ENCODE assay signal across 1 cellular context in the genomic region with DNA sequence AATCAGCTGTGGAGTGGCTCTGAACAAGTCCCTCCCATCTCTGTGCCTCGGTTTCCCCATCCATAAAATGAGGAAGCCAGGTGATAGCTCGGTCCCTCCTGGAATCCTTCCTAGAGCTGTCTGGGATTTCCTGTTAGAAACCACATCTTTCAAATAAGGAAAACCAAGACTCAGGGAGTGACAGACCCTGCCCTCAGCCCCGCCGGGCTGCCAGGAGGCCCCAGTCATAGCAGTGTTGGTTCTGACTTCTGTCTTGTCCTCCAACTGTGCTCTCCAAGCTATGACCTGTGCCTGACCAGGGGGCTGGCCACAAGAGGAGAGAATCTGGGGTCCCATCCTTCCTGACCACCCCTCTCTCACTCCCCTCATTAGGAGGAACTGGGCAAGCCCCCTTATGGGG.
TF ChIP-seq lines count a peak whose summit lies in the region.

No MANE protein-coding gene starts in this region.

TF ChIP-seq in WTC11, 78 proteins besides CTCF, POLR2A, EP300 and RAD21:
- TF ChIP-seq OVOL2 (CRISPR knock-in tag; IDR thresholded peaks at IDR 0.05; ENCODE audit: borderline replicate concordance) = no peak
- TF ChIP-seq TEAD1 (CRISPR knock-in tag; IDR thresholded peaks at IDR 0.05) = no peak
- TF ChIP-seq, protein P1, sequence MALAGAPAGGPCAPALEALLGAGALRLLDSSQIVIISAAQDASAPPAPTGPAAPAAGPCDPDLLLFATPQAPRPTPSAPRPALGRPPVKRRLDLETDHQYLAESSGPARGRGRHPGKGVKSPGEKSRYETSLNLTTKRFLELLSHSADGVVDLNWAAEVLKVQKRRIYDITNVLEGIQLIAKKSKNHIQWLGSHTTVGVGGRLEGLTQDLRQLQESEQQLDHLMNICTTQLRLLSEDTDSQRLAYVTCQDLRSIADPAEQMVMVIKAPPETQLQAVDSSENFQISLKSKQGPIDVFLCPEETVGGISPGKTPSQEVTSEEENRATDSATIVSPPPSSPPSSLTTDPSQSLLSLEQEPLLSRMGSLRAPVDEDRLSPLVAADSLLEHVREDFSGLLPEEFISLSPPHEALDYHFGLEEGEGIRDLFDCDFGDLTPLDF (CRISPR knock-in tag; IDR thresholded peaks at IDR 0.05) = no peak
- TF ChIP-seq, protein P2, sequence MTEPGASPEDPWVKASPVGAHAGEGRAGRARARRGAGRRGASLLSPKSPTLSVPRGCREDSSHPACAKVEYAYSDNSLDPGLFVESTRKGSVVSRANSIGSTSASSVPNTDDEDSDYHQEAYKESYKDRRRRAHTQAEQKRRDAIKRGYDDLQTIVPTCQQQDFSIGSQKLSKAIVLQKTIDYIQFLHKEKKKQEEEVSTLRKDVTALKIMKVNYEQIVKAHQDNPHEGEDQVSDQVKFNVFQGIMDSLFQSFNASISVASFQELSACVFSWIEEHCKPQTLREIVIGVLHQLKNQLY (CRISPR knock-in tag; IDR thresholded peaks at IDR 0.05) = no peak
- no peak for TF ChIP-seq NFYB (CRISPR knock-in tag; conservative IDR thresholded peaks at IDR 0.05; ENCODE audit: low read depth)
- TF ChIP-seq, protein P3, sequence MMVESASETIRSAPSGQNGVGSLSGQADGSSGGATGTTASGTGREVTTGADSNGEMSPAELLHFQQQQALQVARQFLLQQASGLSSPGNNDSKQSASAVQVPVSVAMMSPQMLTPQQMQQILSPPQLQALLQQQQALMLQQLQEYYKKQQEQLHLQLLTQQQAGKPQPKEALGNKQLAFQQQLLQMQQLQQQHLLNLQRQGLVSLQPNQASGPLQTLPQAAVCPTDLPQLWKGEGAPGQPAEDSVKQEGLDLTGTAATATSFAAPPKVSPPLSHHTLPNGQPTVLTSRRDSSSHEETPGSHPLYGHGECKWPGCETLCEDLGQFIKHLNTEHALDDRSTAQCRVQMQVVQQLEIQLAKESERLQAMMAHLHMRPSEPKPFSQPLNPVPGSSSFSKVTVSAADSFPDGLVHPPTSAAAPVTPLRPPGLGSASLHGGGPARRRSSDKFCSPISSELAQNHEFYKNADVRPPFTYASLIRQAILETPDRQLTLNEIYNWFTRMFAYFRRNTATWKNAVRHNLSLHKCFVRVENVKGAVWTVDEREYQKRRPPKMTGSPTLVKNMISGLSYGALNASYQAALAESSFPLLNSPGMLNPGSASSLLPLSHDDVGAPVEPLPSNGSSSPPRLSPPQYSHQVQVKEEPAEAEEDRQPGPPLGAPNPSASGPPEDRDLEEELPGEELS (CRISPR knock-in tag; IDR thresholded peaks at IDR 0.05) = no peak
- TF ChIP-seq, protein P4, sequence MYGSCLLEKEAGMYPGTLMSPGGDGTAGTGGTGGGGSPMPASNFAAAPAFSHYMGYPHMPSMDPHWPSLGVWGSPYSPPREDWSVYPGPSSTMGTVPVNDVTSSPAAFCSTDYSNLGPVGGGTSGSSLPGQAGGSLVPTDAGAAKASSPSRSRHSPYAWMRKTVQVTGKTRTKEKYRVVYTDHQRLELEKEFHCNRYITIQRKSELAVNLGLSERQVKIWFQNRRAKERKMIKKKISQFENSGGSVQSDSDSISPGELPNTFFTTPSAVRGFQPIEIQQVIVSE (CRISPR knock-in tag; IDR thresholded peaks at IDR 0.05; ENCODE audit: borderline replicate concordance) = no peak
- TF ChIP-seq ZNF263 (CRISPR knock-in tag; IDR thresholded peaks at IDR 0.05; ENCODE audit: low read depth) = no peak
- TF ChIP-seq, protein P5, sequence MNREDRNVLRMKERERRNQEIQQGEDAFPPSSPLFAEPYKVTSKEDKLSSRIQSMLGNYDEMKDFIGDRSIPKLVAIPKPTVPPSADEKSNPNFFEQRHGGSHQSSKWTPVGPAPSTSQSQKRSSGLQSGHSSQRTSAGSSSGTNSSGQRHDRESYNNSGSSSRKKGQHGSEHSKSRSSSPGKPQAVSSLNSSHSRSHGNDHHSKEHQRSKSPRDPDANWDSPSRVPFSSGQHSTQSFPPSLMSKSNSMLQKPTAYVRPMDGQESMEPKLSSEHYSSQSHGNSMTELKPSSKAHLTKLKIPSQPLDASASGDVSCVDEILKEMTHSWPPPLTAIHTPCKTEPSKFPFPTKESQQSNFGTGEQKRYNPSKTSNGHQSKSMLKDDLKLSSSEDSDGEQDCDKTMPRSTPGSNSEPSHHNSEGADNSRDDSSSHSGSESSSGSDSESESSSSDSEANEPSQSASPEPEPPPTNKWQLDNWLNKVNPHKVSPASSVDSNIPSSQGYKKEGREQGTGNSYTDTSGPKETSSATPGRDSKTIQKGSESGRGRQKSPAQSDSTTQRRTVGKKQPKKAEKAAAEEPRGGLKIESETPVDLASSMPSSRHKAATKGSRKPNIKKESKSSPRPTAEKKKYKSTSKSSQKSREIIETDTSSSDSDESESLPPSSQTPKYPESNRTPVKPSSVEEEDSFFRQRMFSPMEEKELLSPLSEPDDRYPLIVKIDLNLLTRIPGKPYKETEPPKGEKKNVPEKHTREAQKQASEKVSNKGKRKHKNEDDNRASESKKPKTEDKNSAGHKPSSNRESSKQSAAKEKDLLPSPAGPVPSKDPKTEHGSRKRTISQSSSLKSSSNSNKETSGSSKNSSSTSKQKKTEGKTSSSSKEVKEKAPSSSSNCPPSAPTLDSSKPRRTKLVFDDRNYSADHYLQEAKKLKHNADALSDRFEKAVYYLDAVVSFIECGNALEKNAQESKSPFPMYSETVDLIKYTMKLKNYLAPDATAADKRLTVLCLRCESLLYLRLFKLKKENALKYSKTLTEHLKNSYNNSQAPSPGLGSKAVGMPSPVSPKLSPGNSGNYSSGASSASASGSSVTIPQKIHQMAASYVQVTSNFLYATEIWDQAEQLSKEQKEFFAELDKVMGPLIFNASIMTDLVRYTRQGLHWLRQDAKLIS (CRISPR knock-in tag; IDR thresholded peaks at IDR 0.05; ENCODE audit: borderline replicate concordance) = no peak
- TF ChIP-seq, protein P6, sequence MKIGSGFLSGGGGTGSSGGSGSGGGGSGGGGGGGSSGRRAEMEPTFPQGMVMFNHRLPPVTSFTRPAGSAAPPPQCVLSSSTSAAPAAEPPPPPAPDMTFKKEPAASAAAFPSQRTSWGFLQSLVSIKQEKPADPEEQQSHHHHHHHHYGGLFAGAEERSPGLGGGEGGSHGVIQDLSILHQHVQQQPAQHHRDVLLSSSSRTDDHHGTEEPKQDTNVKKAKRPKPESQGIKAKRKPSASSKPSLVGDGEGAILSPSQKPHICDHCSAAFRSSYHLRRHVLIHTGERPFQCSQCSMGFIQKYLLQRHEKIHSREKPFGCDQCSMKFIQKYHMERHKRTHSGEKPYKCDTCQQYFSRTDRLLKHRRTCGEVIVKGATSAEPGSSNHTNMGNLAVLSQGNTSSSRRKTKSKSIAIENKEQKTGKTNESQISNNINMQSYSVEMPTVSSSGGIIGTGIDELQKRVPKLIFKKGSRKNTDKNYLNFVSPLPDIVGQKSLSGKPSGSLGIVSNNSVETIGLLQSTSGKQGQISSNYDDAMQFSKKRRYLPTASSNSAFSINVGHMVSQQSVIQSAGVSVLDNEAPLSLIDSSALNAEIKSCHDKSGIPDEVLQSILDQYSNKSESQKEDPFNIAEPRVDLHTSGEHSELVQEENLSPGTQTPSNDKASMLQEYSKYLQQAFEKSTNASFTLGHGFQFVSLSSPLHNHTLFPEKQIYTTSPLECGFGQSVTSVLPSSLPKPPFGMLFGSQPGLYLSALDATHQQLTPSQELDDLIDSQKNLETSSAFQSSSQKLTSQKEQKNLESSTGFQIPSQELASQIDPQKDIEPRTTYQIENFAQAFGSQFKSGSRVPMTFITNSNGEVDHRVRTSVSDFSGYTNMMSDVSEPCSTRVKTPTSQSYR (CRISPR knock-in tag; IDR thresholded peaks at IDR 0.05) = no peak
- TF ChIP-seq GRHL2 (CRISPR knock-in tag; IDR thresholded peaks at IDR 0.05; ENCODE audit: insufficient replicate concordance, severe bottlenecking) = no peak
- no peak for TF ChIP-seq KAT7 (CRISPR knock-in tag; IDR thresholded peaks at IDR 0.05; ENCODE audit: borderline replicate concordance)
- TF ChIP-seq, protein P7, sequence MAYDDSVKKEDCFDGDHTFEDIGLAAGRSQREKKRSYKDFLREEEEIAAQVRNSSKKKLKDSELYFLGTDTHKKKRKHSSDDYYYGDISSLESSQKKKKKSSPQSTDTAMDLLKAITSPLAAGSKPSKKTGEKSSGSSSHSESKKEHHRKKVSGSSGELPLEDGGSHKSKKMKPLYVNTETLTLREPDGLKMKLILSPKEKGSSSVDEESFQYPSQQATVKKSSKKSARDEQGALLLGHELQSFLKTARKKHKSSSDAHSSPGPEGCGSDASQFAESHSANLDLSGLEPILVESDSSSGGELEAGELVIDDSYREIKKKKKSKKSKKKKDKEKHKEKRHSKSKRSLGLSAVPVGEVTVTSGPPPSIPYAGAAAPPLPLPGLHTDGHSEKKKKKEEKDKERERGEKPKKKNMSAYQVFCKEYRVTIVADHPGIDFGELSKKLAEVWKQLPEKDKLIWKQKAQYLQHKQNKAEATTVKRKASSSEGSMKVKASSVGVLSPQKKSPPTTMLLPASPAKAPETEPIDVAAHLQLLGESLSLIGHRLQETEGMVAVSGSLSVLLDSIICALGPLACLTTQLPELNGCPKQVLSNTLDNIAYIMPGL (CRISPR knock-in tag; IDR thresholded peaks at IDR 0.05) = no peak
- TF ChIP-seq, protein P8, sequence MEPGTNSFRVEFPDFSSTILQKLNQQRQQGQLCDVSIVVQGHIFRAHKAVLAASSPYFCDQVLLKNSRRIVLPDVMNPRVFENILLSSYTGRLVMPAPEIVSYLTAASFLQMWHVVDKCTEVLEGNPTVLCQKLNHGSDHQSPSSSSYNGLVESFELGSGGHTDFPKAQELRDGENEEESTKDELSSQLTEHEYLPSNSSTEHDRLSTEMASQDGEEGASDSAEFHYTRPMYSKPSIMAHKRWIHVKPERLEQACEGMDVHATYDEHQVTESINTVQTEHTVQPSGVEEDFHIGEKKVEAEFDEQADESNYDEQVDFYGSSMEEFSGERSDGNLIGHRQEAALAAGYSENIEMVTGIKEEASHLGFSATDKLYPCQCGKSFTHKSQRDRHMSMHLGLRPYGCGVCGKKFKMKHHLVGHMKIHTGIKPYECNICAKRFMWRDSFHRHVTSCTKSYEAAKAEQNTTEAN (CRISPR knock-in tag; IDR thresholded peaks at IDR 0.05) = no peak
